Comparison of ENCODE assay signal across 8 cellular contexts in genomic region chr17:2094891-2095535, GRCh38. TPM values are rescaled to one million over a fixed set of nuclear protein-coding genes. Genes with fewer than 3 reads are reported as not detected.
DNase-seq lines count a peak whose midpoint lies in the region; ATAC-seq and TF ChIP-seq lines count a peak whose summit lies in the region.

No MANE protein-coding gene starts in this region.

- no peaks in the 10 kb centered on the region for H3K27me3 ChIP-seq in effector memory CD4-positive, alpha-beta T cell (replicated peaks; ENCODE audit: control insufficient read depth, insufficient read depth, low read length, poor library complexity, severe bottlenecking)

- H3K27ac ChIP-seq in OCI-LY7 (ENCODE audit: low read depth, low read length, poor library complexity, severe bottlenecking) = no peak overlapping the region
- H3K27ac ChIP-seq in effector memory CD4-positive, alpha-beta T cell (ENCODE audit: insufficient read depth, low read length, poor library complexity, severe bottlenecking) = no peak overlapping the region

- H3K9me3 ChIP-seq in OCI-LY7 (ENCODE audit: low read length) = no peaks in the 10 kb centered on the region
- no peaks in the 10 kb centered on the region for H3K9me3 ChIP-seq in effector memory CD4-positive, alpha-beta T cell (ENCODE audit: control insufficient read depth, low read length)

- H3K4me3 ChIP-seq in GM12864 (ENCODE audit: low read depth, low read length) = no peak overlapping the region
- no peak overlapping the region for H3K4me3 ChIP-seq in OCI-LY7 (ENCODE audit: low read depth, low read length, poor library complexity, severe bottlenecking)
- H3K4me3 ChIP-seq in effector memory CD4-positive, alpha-beta T cell (ENCODE audit: insufficient read depth, low read depth, low read length, poor library complexity, severe bottlenecking) = no peak overlapping the region

- no peaks in the 10 kb centered on the region for H3K9me2 ChIP-seq in OCI-LY7 (ENCODE audit: insufficient read depth, low read length)

- H3K36me3 ChIP-seq in OCI-LY7 (ENCODE audit: insufficient read depth, low read length) = no peaks in the 10 kb centered on the region
- no peaks in the 10 kb centered on the region for H3K36me3 ChIP-seq in effector memory CD4-positive, alpha-beta T cell (ENCODE audit: control insufficient read depth, insufficient read depth, low read length)

- no peak for ATAC-seq in GM21717 (IDR thresholded peaks at IDR 0.05; ENCODE audit: unreplicated experiment)
- no peak for ATAC-seq in GM19397 (IDR thresholded peaks at IDR 0.05; ENCODE audit: unreplicated experiment)

- TF ChIP-seq CTCF in GM12864 (IDR thresholded peaks at IDR 0.05; ENCODE audit: low read depth, low read length, missing control alignments) (peak; percentile 60), OCI-LY7 (conservative IDR thresholded peaks at IDR 0.05; ENCODE audit: low read length) (peak; percentile 52)

- no peak overlapping the region for H3K4me2 ChIP-seq in OCI-LY7 (ENCODE audit: low read length)

- no peak overlapping the region for H2AFZ ChIP-seq in OCI-LY7 (ENCODE audit: low read length)

- no TSS peak for BruUV-seq in OCI-LY7 (replicated peaks; lab: Mats Ljungman, UMichigan)

- H3K79me2 ChIP-seq in OCI-LY7 (ENCODE audit: insufficient read depth, low read depth, low read length) = no peaks in the 10 kb centered on the region

- peaks cover 26% of the 10 kb centered on the region for H3K4me1 ChIP-seq in OCI-LY7 (ENCODE audit: insufficient read depth, low read length, poor library complexity, severe bottlenecking)
- H3K4me1 ChIP-seq in effector memory CD4-positive, alpha-beta T cell (ENCODE audit: control insufficient read depth, insufficient read depth, low read length, poor library complexity, severe bottlenecking) = peaks cover 6% of the 10 kb centered on the region

- intact Hi-C loops in OCI-LY7 (cut with micrococcal nuclease; ENCODE audit: unreplicated experiment) (no loop called here), posterior cingulate gyrus (cut with DNase I) (no loop called here)

- H4K20me1 ChIP-seq in OCI-LY7 (ENCODE audit: insufficient read depth, low read length) = no peaks in the 10 kb centered on the region

- POLR2A ChIA-PET in OCI-LY7 (lab: Charles Lee) = interaction anchor here (1.2 kb wide), 1 partner anchor 27 kb away, joined by 3 read pairs; no protein-coding TSS in a partner anchor

- CTCF ChIA-PET in OCI-LY7 (lab: Charles Lee; ENCODE audit: unreplicated experiment) = no interaction called here

- DNase-seq in GM12864 (ENCODE audit: low read depth) (no peak), OCI-LY7 (ENCODE audit: low spot score) (peak; percentile 27), fibroblast of the conjunctiva (ENCODE audit: low read depth) (peak; percentile 61), posterior cingulate gyrus (peak; percentile 38 to 94 (median 70))
- DNase-seq in activated effector memory CD4-positive, alpha-beta T cell treated with Interleukin-2 at 50 U/mL for 16 hours = no peak
- DNase-seq in effector memory CD4-positive, alpha-beta T cell = no peak

RNA-seq across cellular contexts. Expression of gene HIC1, which starts 40.1 kb away (rescaled TPM):
- 0.19 TPM in 1 of 2 replicates, not detected in the other for total RNA-seq in OCI-LY7 (2014; rRNA removed; shearing (Covaris generic))
- total RNA-seq in OCI-LY7 (2022) = 0.32 TPM in 1 of 2 replicates, not detected in the other

RNA-seq across cellular contexts. Expression of gene OVCA2, which starts 53.2 kb away (rescaled TPM):
- total RNA-seq in OCI-LY7 (2014; rRNA removed; shearing (Covaris generic)) = 18.8 and 24.0 TPM in 2 replicates
- total RNA-seq in OCI-LY7 (2022) = 18.2 and 21.9 TPM in 2 replicates

Comparison
In these comparisons a context has a peak if more than half of its experiments do, and no peak if none do; other contexts are left out.
1. DNase-seq: peak in OCI-LY7 (single experiment), fibroblast of the conjunctiva (single experiment) and posterior cingulate gyrus (10 of 10); none in GM12864 (single experiment), activated effector memory CD4-positive, alpha-beta T cell treated with Interleukin-2 at 50 U/mL for 16 hours (single experiment) and effector memory CD4-positive, alpha-beta T cell (0 of 3).